In the genomic region with DNA sequence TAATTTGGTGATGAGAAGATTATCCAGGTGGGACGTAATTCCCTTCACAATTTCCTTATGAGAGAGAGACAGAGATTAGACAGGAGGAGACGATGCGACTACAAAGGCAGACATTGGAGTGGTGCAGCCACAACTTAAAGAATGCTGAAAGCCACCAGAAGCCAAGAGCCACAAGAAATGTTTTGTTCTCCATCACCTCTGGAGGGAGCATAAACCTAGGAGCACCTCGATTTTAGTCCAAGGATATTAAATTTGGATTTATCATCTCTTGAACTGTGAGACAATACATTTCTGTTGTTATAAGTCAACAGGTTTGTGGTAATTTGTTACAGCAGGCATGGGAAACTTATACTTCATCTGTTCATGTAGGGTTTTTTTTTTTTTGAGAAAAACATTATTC, we compare ENCODE assay signal across 1 cellular context.
TF ChIP-seq lines count a peak whose summit lies in the region.

No MANE protein-coding gene starts in this region.

TF ChIP-seq in liver, 16 proteins besides CTCF, POLR2A, EP300 and RAD21 (continued from another document):
- TF ChIP-seq GABPA (IDR thresholded peaks at IDR 0.05 in 1 of 2, conservative IDR thresholded peaks at IDR 0.05 in 1 of 2): no peak
- TF ChIP-seq NR2F2 (IDR thresholded peaks at IDR 0.05): no peak
